In the genomic region with DNA sequence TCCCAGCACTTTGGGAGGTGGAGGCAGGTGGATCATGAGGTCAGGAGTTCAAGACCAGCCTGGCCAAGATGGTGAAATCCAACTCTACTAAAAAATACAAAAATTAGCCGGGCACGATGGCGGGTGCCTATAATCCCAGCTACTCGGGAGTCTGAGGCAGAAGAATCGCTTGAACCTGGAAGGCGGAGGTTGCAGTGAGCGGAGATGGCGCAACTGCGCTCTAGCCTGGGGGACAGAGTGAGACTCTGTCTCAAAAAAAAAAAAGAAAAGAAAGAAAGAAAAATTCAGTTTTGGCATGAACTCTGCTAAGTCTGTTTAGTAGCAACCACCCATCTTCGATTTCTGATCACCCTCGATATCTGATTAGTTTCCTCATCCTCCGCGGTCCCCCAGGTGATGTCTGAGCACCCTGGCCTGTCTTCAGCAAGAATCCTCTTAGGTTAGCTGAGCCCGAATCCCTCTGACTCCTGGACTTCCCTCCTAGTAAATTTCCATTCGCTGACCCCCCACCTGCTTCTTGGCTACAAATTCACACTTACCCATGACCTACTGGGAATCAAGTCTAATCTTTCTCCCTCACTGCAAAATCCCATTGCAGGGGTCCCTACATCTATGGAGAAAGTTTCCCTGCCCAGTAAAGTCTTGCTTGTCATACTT, we compare ENCODE assay signal across 17 cellular contexts. TPM values are rescaled to one million over a fixed set of nuclear protein-coding genes. Genes with fewer than 3 reads are reported as not detected.
DNase-seq lines count a peak whose midpoint lies in the region; ATAC-seq, FAIRE-seq and TF ChIP-seq lines count a peak whose summit lies in the region.
"Had no signal": no experiment of that assay in that cellular context is flagged by ENCODE, and none has a peak within 500 bp of the region (broad histone marks: within the 10 kb centered on the region; RNA-seq: fewer than 3 reads in every experiment).

No MANE protein-coding gene starts in this region.

- no peak for TF ChIP-seq EP300 in sigmoid colon (IDR thresholded peaks at IDR 0.05)

- H3K36me3 Mint-ChIP-seq in activated CD4-positive, alpha-beta memory T cell treated with anti-CD3 and anti-CD28 coated beads, Interleukin-2, amount 10 ng/mL, durations not matched to agents 7 days and 5 days (ENCODE audit: low read depth): no peaks in the 10 kb centered on the region
- H3K36me3 Mint-ChIP-seq: natural killer cell, T-cell had no signal

- no peak for DNase-seq in AG04450 (ENCODE audit: low read depth, low spot score)
- no peak for DNase-seq in WERI-Rb-1
- DNase-seq in sigmoid colon: no peak
- no peak for DNase-seq in activated CD4-positive, alpha-beta memory T cell treated with anti-CD3 and anti-CD28 coated beads, Interleukin-2, amount 10 ng/mL, durations not matched to agents 7 days and 5 days
- no peak for DNase-seq in HTR-8/SVneo (ENCODE audit: insufficient read length, low spot score)
- DNase-seq in right lobe of liver: no peak
- DNase-seq: activated CD4-positive, alpha-beta T cell treated with anti-CD3 and anti-CD28 coated beads for 1 hour; activated naive CD8-positive, alpha-beta T cell treated with anti-CD3 and anti-CD28 coated beads, Interleukin-2, amount 50 U/mL, for 24 hours; KBM-7; natural killer cell; NCI-H1436 treated with DMSO at 0.1 percent for 48 hours; small intestine; T-cell had no signal

- H3K27ac ChIP-seq in AG04450 (ENCODE audit: low read depth, low read length) (peak overlapping the region; percentile 11), WERI-Rb-1 (peak overlapping the region; percentile 28; the same call in 1 of the 2 replicates), iPS-20b (ENCODE audit: low read length) (no peak overlapping the region), sigmoid colon (peak overlapping the region; percentile 91 to 99 (median 96)), right lobe of liver (no peak overlapping the region)

- no peak overlapping the region for H3K4me3 Mint-ChIP-seq in activated CD4-positive, alpha-beta memory T cell treated with anti-CD3 and anti-CD28 coated beads, Interleukin-2, amount 10 ng/mL, durations not matched to agents 7 days and 5 days
- H3K4me3 Mint-ChIP-seq: activated naive CD8-positive, alpha-beta T cell treated with anti-CD3 and anti-CD28 coated beads, Interleukin-2, amount 50 U/mL, for 24 hours; natural killer cell; T-cell had no signal

- POLR2A ChIA-PET in AG04450 (lab: Yijun Ruan, JAX): interaction anchor here (0.7 to 1.4 kb wide), 5 partner anchors 9 to 871 kb away, joined by 3 to 13 read pairs (median 3); no protein-coding TSS in a partner anchor
- POLR2A ChIA-PET in activated CD4-positive, alpha-beta memory T cell treated with anti-CD3 and anti-CD28 coated beads, Interleukin-2, amount 10 ng/mL, durations not matched to agents 7 days and 5 days (lab: Charles Lee): no interaction called here

- no peak overlapping the region for H3K27ac Mint-ChIP-seq in activated CD4-positive, alpha-beta memory T cell treated with anti-CD3 and anti-CD28 coated beads, Interleukin-2, amount 10 ng/mL, durations not matched to agents 7 days and 5 days
- H3K27ac Mint-ChIP-seq: activated naive CD8-positive, alpha-beta T cell treated with anti-CD3 and anti-CD28 coated beads, Interleukin-2, amount 50 U/mL, for 24 hours; natural killer cell; T-cell had no signal

- no peak for TF ChIP-seq POLR2A in sigmoid colon (IDR thresholded peaks at IDR 0.05)
- TF ChIP-seq POLR2A in right lobe of liver (IDR thresholded peaks at IDR 0.05): no peak

- H3K27me3 Mint-ChIP-seq in activated CD4-positive, alpha-beta memory T cell treated with anti-CD3 and anti-CD28 coated beads, Interleukin-2, amount 10 ng/mL, durations not matched to agents 7 days and 5 days: no peaks in the 10 kb centered on the region

- intact Hi-C loops in sigmoid colon (cut with DNase I) (loop anchor here (2.0 to 10.0 kb wide), 5 partner anchors 149 to 801 kb away; a partner anchor contains a TSS), right lobe of liver (cut with DNase I) (no loop called here)

- CTCF ChIA-PET in AG04450 (lab: Charles Lee): interaction anchor here (0.6 kb wide), 1 partner anchor 1178 kb away, joined by 3 read pairs; no protein-coding TSS in a partner anchor
- CTCF ChIA-PET in activated CD4-positive, alpha-beta memory T cell treated with anti-CD3 and anti-CD28 coated beads, Interleukin-2, amount 10 ng/mL, durations not matched to agents 7 days and 5 days (lab: Charles Lee): no interaction called here

- H3K9me3 ChIP-seq in AG04450 (ENCODE audit: control insufficient read depth, insufficient read depth, low read length) (no peaks in the 10 kb centered on the region; the same call in 1 of the 2 replicates), WERI-Rb-1 (ENCODE audit: severe bottlenecking) (no peaks in the 10 kb centered on the region), iPS-20b (ENCODE audit: insufficient read depth, low read depth, low read length) (no peaks in the 10 kb centered on the region), sigmoid colon (no peaks in the 10 kb centered on the region), right lobe of liver (no peaks in the 10 kb centered on the region)
- H3K9me3 ChIP-seq: Peyer's patch had no signal

- H3K4me3 ChIP-seq in AG04450 (ENCODE audit: low read depth, low read length): no peak overlapping the region
- peak overlapping the region; percentile 49; the same call in 1 of the 2 replicates for H3K4me3 ChIP-seq in WERI-Rb-1 (ENCODE audit: low read depth, low read length)
- H3K4me3 ChIP-seq in iPS-20b (ENCODE audit: low read length): peak overlapping the region; percentile 55; the same call in 1 of the 2 replicates
- H3K4me3 ChIP-seq in sigmoid colon: peak overlapping the region in 2 of 4 donors; percentile 76 to 86
- H3K4me3 ChIP-seq in right lobe of liver: no peak overlapping the region

- 91 to 92% methylated on average over 15 of the region's 15 CpGs for WGBS in sigmoid colon, 2 donors
- 80% methylated on average over 15 of the region's 15 CpGs for WGBS in right lobe of liver (ENCODE audit: insufficient coverage, low coverage, low lambda C conversion rate, missing lambda C conversion rate)

- no peak for FAIRE-seq in HTR-8/SVneo (lab: Jason Lieb, UNC)
- FAIRE-seq: islet of Langerhans, small intestine had no signal

- H3K9ac ChIP-seq in iPS-20b (ENCODE audit: low read depth, low read length): no peak overlapping the region; the same call in 1 of the 2 replicates

- ATAC-seq in GM19035 (IDR thresholded peaks at IDR 0.05; ENCODE audit: unreplicated experiment) (no peak), right lobe of liver (no peak)
- ATAC-seq: activated naive CD8-positive, alpha-beta T cell treated with anti-CD3 and anti-CD28 coated beads, Interleukin-2, amount 50 U/mL, for 24 hours; natural killer cell; T-cell had no signal

- no peaks in the 10 kb centered on the region for H3K4me1 Mint-ChIP-seq in activated CD4-positive, alpha-beta memory T cell treated with anti-CD3 and anti-CD28 coated beads, Interleukin-2, amount 10 ng/mL, durations not matched to agents 7 days and 5 days
- H3K4me1 Mint-ChIP-seq: activated naive CD8-positive, alpha-beta T cell treated with anti-CD3 and anti-CD28 coated beads, Interleukin-2, amount 50 U/mL, for 24 hours; natural killer cell; T-cell had no signal

- H3K36me3 ChIP-seq in WERI-Rb-1: no peaks in the 10 kb centered on the region
- no peaks in the 10 kb centered on the region for H3K36me3 ChIP-seq in iPS-20b (ENCODE audit: insufficient read depth, low read depth, low read length)
- no peaks in the 10 kb centered on the region for H3K36me3 ChIP-seq in sigmoid colon
- H3K36me3 ChIP-seq in right lobe of liver: no peaks in the 10 kb centered on the region
- H3K36me3 ChIP-seq: Peyer's patch had no signal

- H3K27me3 ChIP-seq in AG04450 (ENCODE audit: control insufficient read depth, insufficient read depth, low read length) (no peaks in the 10 kb centered on the region), WERI-Rb-1 (ENCODE audit: insufficient read depth, low read depth, severe bottlenecking) (no peaks in the 10 kb centered on the region), iPS-20b (ENCODE audit: insufficient read depth, low read length) (peaks cover 7% of the 10 kb centered on the region; the same call in 1 of the 2 replicates), sigmoid colon (no peaks in the 10 kb centered on the region), right lobe of liver (peaks cover 0 to 4% of the 10 kb centered on the region in 2 donors)
- H3K27me3 ChIP-seq: Peyer's patch had no signal

- H3K9me3 Mint-ChIP-seq in activated CD4-positive, alpha-beta memory T cell treated with anti-CD3 and anti-CD28 coated beads, Interleukin-2, amount 10 ng/mL, durations not matched to agents 7 days and 5 days: no peaks in the 10 kb centered on the region
- H3K9me3 Mint-ChIP-seq: activated naive CD8-positive, alpha-beta T cell treated with anti-CD3 and anti-CD28 coated beads, Interleukin-2, amount 50 U/mL, for 24 hours; natural killer cell; T-cell had no signal

- peaks cover 32% of the 10 kb centered on the region for H3K4me1 ChIP-seq in iPS-20b (ENCODE audit: insufficient read depth, low read length)
- H3K4me1 ChIP-seq in sigmoid colon: peaks cover 0 to 21% (median 16%) of the 10 kb centered on the region in 4 donors
- H3K4me1 ChIP-seq in right lobe of liver: no peaks in the 10 kb centered on the region
- H3K4me1 ChIP-seq: Peyer's patch had no signal

- TF ChIP-seq CTCF in AG04450 (IDR thresholded peaks at IDR 0.05; ENCODE audit: low read depth, low read length) (no peak), WERI-Rb-1 (IDR thresholded peaks at IDR 0.05; ENCODE audit: low read depth, low read length) (no peak), sigmoid colon (IDR thresholded peaks at IDR 0.05) (no peak), right lobe of liver (IDR thresholded peaks at IDR 0.05) (no peak)

RNA-seq across cellular contexts. Expression of a gene that starts 0.9 kb away (rescaled TPM):
- polyA plus RNA-seq in AG04450 (2011; rRNA removed) (27.1 and 34.3 TPM in 2 replicates), sigmoid colon (10 to 100 TPM in 2 of 3 donors, 1 to 10 TPM in 1; 2.1 to 20.9 (median 18.0) TPM)
- 19.0 TPM in 2 replicates for polyA minus RNA-seq in AG04450 (2011; rRNA and poly(A)+ RNA removed)
- total RNA-seq in sigmoid colon (100 to 1,000 TPM; 311 to 485 (median 436) TPM), right lobe of liver (10 to 100 TPM in 2 of 6 experiments, 1 to 10 TPM in 3, under 1 TPM in 1; 0.68 to 15.9 (median 2.5) TPM)
- total RNA-seq in activated CD4-positive, alpha-beta memory T cell treated with anti-CD3 and anti-CD28 coated beads, Interleukin-2, amount 10 ng/mL, durations not matched to agents 7 days and 5 days: not detected
- total RNA-seq: natural killer cell had no signal

Comparison
In these comparisons a context has a peak if more than half of its experiments do, and no peak if none do; other contexts are left out.
1. H3K27ac ChIP-seq: peak in AG04450 (single experiment), WERI-Rb-1 (single experiment) and sigmoid colon (4 of 4); none in iPS-20b (single experiment) and right lobe of liver (0 of 3).
2. H3K4me3 ChIP-seq: peak in WERI-Rb-1 (single experiment) and iPS-20b (single experiment); none in AG04450 (single experiment) and right lobe of liver (0 of 3).
3. RNA of a gene that starts 0.9 kb away (total RNA-seq): 311 to 485 TPM in sigmoid colon; 0.68 to 15.9 TPM in right lobe of liver and not detected in activated CD4-positive, alpha-beta memory T cell treated with anti-CD3 and anti-CD28 coated beads, Interleukin-2, amount 10 ng/mL, durations not matched to agents 7 days and 5 days; every median in the first group is over 10 times any median in the second.